In the genomic region with DNA sequence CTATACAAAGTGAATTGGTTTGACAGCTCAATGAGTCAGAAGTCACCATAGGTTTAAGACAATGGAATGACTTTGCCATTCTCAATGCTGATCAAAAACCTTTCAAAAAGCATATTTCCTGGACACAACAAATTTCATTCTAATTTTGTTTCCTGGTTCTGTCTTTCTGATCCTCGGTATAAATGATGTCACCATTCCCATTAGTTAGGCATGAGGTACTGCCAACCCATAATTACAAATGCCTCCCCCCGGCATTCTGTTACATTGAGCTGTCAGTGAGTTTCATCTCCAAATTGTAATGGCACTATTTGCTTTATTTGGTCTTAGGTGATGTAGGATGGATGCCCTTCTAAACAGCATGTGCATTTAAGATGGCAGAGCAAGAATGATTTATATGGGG, we compare ENCODE assay signal across 9 cellular contexts.
"Had no signal": no experiment of that assay in that cellular context is flagged by ENCODE, and none has a peak within 500 bp of the region (broad histone marks: within the 10 kb centered on the region; RNA-seq: fewer than 3 reads in every experiment).

No MANE protein-coding gene starts in this region.

- H3K4me3 ChIP-seq: GM23338, K562 had no signal

- H2AFZ ChIP-seq: GM23338 had no signal

- FAIRE-seq: H1, H54, K562 had no signal

- H3K27ac ChIP-seq: HL-60 had no signal

- DNase-seq: H9, HCEC 1CT, HFFc6, IMR-90 had no signal

- H3K4me3 Mint-ChIP-seq: GM23338, H9, HFFc6 had no signal

- ATAC-seq: GM23338, K562 had no signal

- H3K27ac Mint-ChIP-seq: GM23338, H9, HFFc6 had no signal

- H3K4me2 ChIP-seq: GM23338 had no signal
